ENCODE assay signal across 15 cellular contexts in genomic region chr12:93686572-93687365, GRCh38.
"Had no signal": no experiment of that assay in that cellular context is flagged by ENCODE, and none has a peak within 500 bp of the region (broad histone marks: within the 10 kb centered on the region; RNA-seq: fewer than 3 reads in every experiment).

No MANE protein-coding gene starts in this region.

- DNase-seq: effector memory CD4-positive, alpha-beta T cell; heart left ventricle; hippocampal formation; left colon; mammary epithelial cell; naive thymus-derived CD4-positive, alpha-beta T cell; posterior cingulate gyrus; stimulated activated CD4-positive, alpha-beta T cell treated with anti-CD3 and anti-CD28 coated beads, Interleukin-2, amount 100 ng/mL, for 48 hours; stimulated activated naive CD4-positive, alpha-beta T cell treated with Interleukin-2 at 50 U/mL for 16 hours; upper lobe of left lung had no signal

- H3K9me3 ChIP-seq: heart left ventricle, right atrium auricular region, upper lobe of left lung, vagina had no signal

- H3K36me3 ChIP-seq: heart left ventricle, right atrium auricular region, upper lobe of left lung, vagina had no signal

- H3K9me3 Mint-ChIP-seq: neural crest cell had no signal

- ATAC-seq: esophagus mucosa; heart left ventricle; left colon; naive thymus-derived CD4-positive, alpha-beta T cell had no signal

- H3K4me2 ChIP-seq: smooth muscle cell had no signal

- H3K27me3 Mint-ChIP-seq: naive thymus-derived CD4-positive, alpha-beta T cell had no signal

- H3K4me3 Mint-ChIP-seq: naive thymus-derived CD4-positive, alpha-beta T cell; neural crest cell had no signal

- H3K4me1 Mint-ChIP-seq: neural crest cell had no signal

- H3K27ac ChIP-seq: right atrium auricular region, upper lobe of left lung, vagina had no signal

- H3K4me3 ChIP-seq: heart left ventricle, right atrium auricular region, smooth muscle cell, upper lobe of left lung, vagina had no signal

- H3K27me3 ChIP-seq: heart left ventricle, right atrium auricular region, upper lobe of left lung, vagina had no signal
